ENCODE assay signal across 8 cellular contexts in genomic region chr4:140851032-140851636, GRCh38.
DNase-seq lines count a peak whose midpoint lies in the region; ATAC-seq, FAIRE-seq and TF ChIP-seq lines count a peak whose summit lies in the region.

No MANE protein-coding gene starts in this region.

- intact Hi-C loops in ovary (cut with DNase I), result loop anchor here (5.0 to 10.0 kb wide), 4 partner anchors 206 to 494 kb away; no protein-coding TSS in a partner anchor

- FAIRE-seq in TTC549 (lab: Jason Lieb, UNC), result peak; percentile 86

- H3K27ac ChIP-seq in gastroesophageal sphincter (no peak overlapping the region), ovary (no peak overlapping the region)
- H3K27ac ChIP-seq in effector memory CD4-positive, alpha-beta T cell (ENCODE audit: insufficient read depth, low read length, poor library complexity, severe bottlenecking), result no peak overlapping the region

- H3K9me3 ChIP-seq in gastroesophageal sphincter (no peaks in the 10 kb centered on the region), ovary (no peaks in the 10 kb centered on the region)
- H3K9me3 ChIP-seq in effector memory CD4-positive, alpha-beta T cell (ENCODE audit: control insufficient read depth, low read length), result no peaks in the 10 kb centered on the region

- H3K36me3 ChIP-seq in gastroesophageal sphincter (no peaks in the 10 kb centered on the region), ovary (no peaks in the 10 kb centered on the region)
- no peaks in the 10 kb centered on the region for H3K36me3 ChIP-seq in effector memory CD4-positive, alpha-beta T cell (ENCODE audit: control insufficient read depth, insufficient read depth, low read length)

- peak; percentile 51 for DNase-seq in ACHN
- peak; percentile 41 for DNase-seq in GM12864 (ENCODE audit: low read depth)
- peak; percentile 56 to 87 (median 68) for DNase-seq in NCI-H1417 (lab: John Stamatoyannopoulos, UW)
- peak in 4 of 5 donors; percentile 26 to 61 (median 27) for DNase-seq in ovary
- no peak for DNase-seq in effector memory CD4-positive, alpha-beta T cell

- TF ChIP-seq CTCF in GM12864 (IDR thresholded peaks at IDR 0.05; ENCODE audit: low read depth, low read length, missing control alignments) (peak; percentile 72), gastroesophageal sphincter (IDR thresholded peaks at IDR 0.05) (peak; percentile 63 to 93 (median 79)), ovary (IDR thresholded peaks at IDR 0.05) (peak; percentile 44 to 92 (median 85))

- TF ChIP-seq EP300 in gastroesophageal sphincter (IDR thresholded peaks at IDR 0.05) (no peak), ovary (IDR thresholded peaks at IDR 0.05) (no peak)

- WGBS in gastroesophageal sphincter (ENCODE audit: low coverage in 1 of 2), 2 donors, result 1 to 2% methylated on average over 5 to 6 of the region's 6 CpGs
- 1 to 2% (median 1%) methylated on average over 6 of the region's 6 CpGs for WGBS in ovary, 3 donors

- in situ Hi-C loops in ACHN (cut with HindIII; ENCODE audit: low pct_ligation_motif_present, low pct_unique_long_range_greater_than_20kb, low sequenced_read_pairs), result no loop called here

- H3K4me1 ChIP-seq in gastroesophageal sphincter (peaks cover 0 to 8% (median 0%) of the 10 kb centered on the region in 3 donors), ovary (ENCODE audit: insufficient read depth) (no peaks in the 10 kb centered on the region)
- H3K4me1 ChIP-seq in effector memory CD4-positive, alpha-beta T cell (ENCODE audit: control insufficient read depth, insufficient read depth, low read length, poor library complexity, severe bottlenecking), result no peaks in the 10 kb centered on the region

- TF ChIP-seq POLR2A in gastroesophageal sphincter (IDR thresholded peaks at IDR 0.05), result no peak
- TF ChIP-seq POLR2A in ovary (IDR thresholded peaks at IDR 0.05), result no peak

- H3K4me3 ChIP-seq in GM12864 (ENCODE audit: low read depth, low read length) (no peak overlapping the region), gastroesophageal sphincter (no peak overlapping the region), ovary (no peak overlapping the region)
- H3K4me3 ChIP-seq in effector memory CD4-positive, alpha-beta T cell (ENCODE audit: insufficient read depth, low read depth, low read length, poor library complexity, severe bottlenecking), result no peak overlapping the region

- peak; percentile 78 for ATAC-seq in HG02642 (IDR thresholded peaks at IDR 0.05; ENCODE audit: poor library complexity, unreplicated experiment)
- peak; percentile 65 for ATAC-seq in gastroesophageal sphincter

- no peaks in the 10 kb centered on the region for H3K27me3 ChIP-seq in gastroesophageal sphincter
- H3K27me3 ChIP-seq in ovary, result no peaks in the 10 kb centered on the region
- H3K27me3 ChIP-seq in effector memory CD4-positive, alpha-beta T cell (replicated peaks; ENCODE audit: control insufficient read depth, insufficient read depth, low read length, poor library complexity, severe bottlenecking), result peaks cover 4% of the 10 kb centered on the region

Comparison
In these comparisons a context has a peak if more than half of its experiments do, and no peak if none do; other contexts are left out.
1. DNase-seq: peak in ACHN (single experiment), GM12864 (single experiment), NCI-H1417 (3 of 3) and ovary (4 of 5); none in effector memory CD4-positive, alpha-beta T cell (0 of 3).
2. Peak in every context shown above with its lines, with median percentiles within 50 percentile points of each other: CTCF ChIP-seq.